15 cellular contexts compared by ENCODE assay signal in the genomic region with DNA sequence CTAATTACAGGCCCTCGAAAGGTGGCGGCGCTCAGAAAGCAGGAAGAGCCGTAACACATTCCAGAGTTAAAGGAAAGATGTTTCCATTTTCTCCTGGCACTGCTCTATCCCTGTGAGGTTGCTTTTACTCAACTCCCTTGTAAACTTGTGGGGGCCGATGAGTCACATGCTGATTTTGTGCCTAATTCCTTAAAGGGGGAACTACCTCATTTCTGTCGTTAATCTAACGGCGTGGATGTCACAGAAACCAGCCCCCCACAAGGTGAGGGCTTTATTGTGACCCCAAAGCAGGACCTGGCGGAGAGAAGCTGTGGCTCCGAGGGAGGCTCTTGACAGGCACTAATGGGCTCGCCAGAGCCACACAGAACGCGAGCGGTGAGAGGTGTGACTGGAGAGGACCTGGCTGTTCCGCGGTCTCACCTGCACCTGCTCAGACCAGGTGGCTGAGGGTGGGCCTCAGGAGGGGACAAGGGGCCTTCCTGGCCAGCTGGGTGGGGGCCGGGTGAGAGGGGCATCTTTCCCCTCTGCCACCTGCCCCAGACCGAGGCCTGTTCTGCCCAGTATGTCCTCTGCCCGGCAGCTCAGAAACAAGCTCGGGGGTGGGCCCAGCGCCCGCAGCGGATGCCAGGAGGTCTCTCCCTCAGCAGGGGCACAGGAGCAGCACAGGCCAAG. TPM values are rescaled to one million over a fixed set of nuclear protein-coding genes. Genes with fewer than 3 reads are reported as not detected.
DNase-seq lines count a peak whose midpoint lies in the region; ATAC-seq and TF ChIP-seq lines count a peak whose summit lies in the region.
"Had no signal": no experiment of that assay in that cellular context is flagged by ENCODE, and none has a peak within 500 bp of the region (broad histone marks: within the 10 kb centered on the region; RNA-seq: fewer than 3 reads in every experiment).

No MANE protein-coding gene starts in this region.

- no peaks in the 10 kb centered on the region for H3K9me3 ChIP-seq in stomach

- peaks cover 2% of the 10 kb centered on the region for H3K27me3 Mint-ChIP-seq in activated CD4-positive, alpha-beta T cell treated with anti-CD3 and anti-CD28 coated beads, Interleukin-2, amount 10 ng/mL, durations not matched to agents 24 days and 14 days
- H3K27me3 Mint-ChIP-seq: activated naive CD8-positive, alpha-beta T cell; CD4-positive, CD25-positive, alpha-beta regulatory T cell had no signal

- 63 to 88% (median 79%) methylated on average over 17 to 23 of the region's 23 CpGs for WGBS in stomach, 5 donors

- no peaks in the 10 kb centered on the region for H3K9me3 Mint-ChIP-seq in activated CD4-positive, alpha-beta T cell treated with anti-CD3 and anti-CD28 coated beads, Interleukin-2, amount 10 ng/mL, durations not matched to agents 24 days and 14 days
- H3K9me3 Mint-ChIP-seq: stimulated activated naive B cell treated with anti-CD40 and anti-IgM and Interleukin-4, amounts not matched to agents 10 μg/mL and 1 μg/mL and 100 μg/mL, for 72 hours had no signal

- intact Hi-C loops in activated CD4-positive, alpha-beta T cell treated with anti-CD3 and anti-CD28 coated beads, Interleukin-2, amount 10 ng/mL, durations not matched to agents 24 days and 14 days (cut with micrococcal nuclease), result no loop called here
- intact Hi-C loops in stomach (cut with DNase I; ENCODE audit: low total_unique reads), result no loop called here

- H3K4me3 ChIP-seq in fibroblast of the aortic adventitia (ENCODE audit: low read depth, low read length) (no peak overlapping the region), stomach (no peak overlapping the region)
- H3K4me3 ChIP-seq: lung had no signal

- TF ChIP-seq EP300 in stomach (IDR thresholded peaks at IDR 0.05), result no peak

- H3K4me1 Mint-ChIP-seq in activated CD4-positive, alpha-beta T cell treated with anti-CD3 and anti-CD28 coated beads, Interleukin-2, amount 10 ng/mL, durations not matched to agents 24 days and 14 days, result no peaks in the 10 kb centered on the region

- H3K27ac Mint-ChIP-seq in activated CD4-positive, alpha-beta T cell treated with anti-CD3 and anti-CD28 coated beads, Interleukin-2, amount 10 ng/mL, durations not matched to agents 24 days and 14 days, result no peak overlapping the region
- H3K27ac Mint-ChIP-seq: activated naive CD8-positive, alpha-beta T cell had no signal

- H3K4me3 Mint-ChIP-seq in activated CD4-positive, alpha-beta T cell treated with anti-CD3 and anti-CD28 coated beads, Interleukin-2, amount 10 ng/mL, durations not matched to agents 24 days and 14 days, result no peak overlapping the region
- H3K4me3 Mint-ChIP-seq: activated naive CD8-positive, alpha-beta T cell; CD4-positive, CD25-positive, alpha-beta regulatory T cell; H9; stimulated activated naive B cell treated with anti-CD40 and anti-IgM and Interleukin-4, amounts not matched to agents 10 μg/mL and 1 μg/mL and 100 μg/mL, for 72 hours had no signal

- no peaks in the 10 kb centered on the region for H3K27me3 ChIP-seq in stomach

- H3K27ac ChIP-seq in stomach, result peak overlapping the region in 3 of 5 donors; percentile 13 to 24 (median 15)

- H3K4me1 ChIP-seq in stomach, result peaks cover 0 to 16% (median 5%) of the 10 kb centered on the region in 4 donors

- DNase-seq in activated CD4-positive, alpha-beta T cell treated with anti-CD3 and anti-CD28 coated beads for 48 hours, result peak; percentile 1
- no peak for DNase-seq in activated CD4-positive, alpha-beta T cell treated with anti-CD3 and anti-CD28 coated beads, Interleukin-2, amount 10 ng/mL, durations not matched to agents 24 days and 14 days
- DNase-seq in RKO (ENCODE audit: low spot score), result peak; percentile 25
- DNase-seq in fibroblast of the aortic adventitia (ENCODE audit: low read depth), result peak; percentile 72
- no peak for DNase-seq in stomach
- no peak for DNase-seq in activated CD4-positive, alpha-beta T cell treated with anti-CD3 and anti-CD28 coated beads, Interleukin-2, amount 50 U/mL, for 1 hour
- DNase-seq: activated CD4-positive, CD25-positive, alpha-beta regulatory T cell; CD4-positive, CD25-positive, alpha-beta regulatory T cell; H9; stimulated activated naive B cell treated with anti-CD40 and anti-IgM and Interleukin-4, amounts not matched to agents 10 μg/mL and 1 μg/mL and 100 μg/mL, for 72 hours had no signal

- no peaks in the 10 kb centered on the region for H3K36me3 Mint-ChIP-seq in activated CD4-positive, alpha-beta T cell treated with anti-CD3 and anti-CD28 coated beads, Interleukin-2, amount 10 ng/mL, durations not matched to agents 24 days and 14 days (ENCODE audit: low read depth)
- H3K36me3 Mint-ChIP-seq: activated naive CD8-positive, alpha-beta T cell; CD4-positive, CD25-positive, alpha-beta regulatory T cell; stimulated activated naive B cell treated with anti-CD40 and anti-IgM and Interleukin-4, amounts not matched to agents 10 μg/mL and 1 μg/mL and 100 μg/mL, for 72 hours had no signal

- ATAC-seq in GM21515 (IDR thresholded peaks at IDR 0.05; ENCODE audit: unreplicated experiment), result no peak
- no peak for ATAC-seq in HG02852 (IDR thresholded peaks at IDR 0.05; ENCODE audit: unreplicated experiment)

- no peak for TF ChIP-seq CTCF in fibroblast of the aortic adventitia (IDR thresholded peaks at IDR 0.05; ENCODE audit: insufficient read depth, low read length)
- TF ChIP-seq CTCF in stomach (IDR thresholded peaks at IDR 0.05), result no peak

- no peak for TF ChIP-seq POLR2A in stomach (IDR thresholded peaks at IDR 0.05)

- no peaks in the 10 kb centered on the region for H3K36me3 ChIP-seq in stomach

RNA-seq across cellular contexts. Expression of a gene that starts 50.9 kb away (rescaled TPM):
- total RNA-seq in activated CD4-positive, alpha-beta T cell treated with anti-CD3 and anti-CD28 coated beads, Interleukin-2, amount 10 ng/mL, durations not matched to agents 24 days and 14 days, result not detected in 2 replicates
- total RNA-seq in fibroblast of the aortic adventitia (ENCODE audit: low replicate concordance), result not detected in 2 replicates
- total RNA-seq in stomach, result not detected
- polyA plus RNA-seq in stomach, result 10 to 100 TPM in 1 of 3 donors, under 1 TPM in 1, not detected in 1; 0.46 to 64.6 TPM
- total RNA-seq: CD4-positive, CD25-positive, alpha-beta regulatory T cell; epithelial cell of proximal tubule; H9 had no signal
- polyA plus RNA-seq: CD4-positive, CD25-positive, alpha-beta regulatory T cell had no signal

Comparison
In these comparisons a context has a peak if more than half of its experiments do, and no peak if none do; other contexts are left out.
1. DNase-seq: peak in activated CD4-positive, alpha-beta T cell treated with anti-CD3 and anti-CD28 coated beads for 48 hours (single experiment), RKO (single experiment) and fibroblast of the aortic adventitia (single experiment); none in activated CD4-positive, alpha-beta T cell treated with anti-CD3 and anti-CD28 coated beads, Interleukin-2, amount 10 ng/mL, durations not matched to agents 24 days and 14 days (single experiment), stomach (single experiment) and activated CD4-positive, alpha-beta T cell treated with anti-CD3 and anti-CD28 coated beads, Interleukin-2, amount 50 U/mL, for 1 hour (single experiment).